Comparison of ENCODE assay signal across 1 cellular context in the genomic region with DNA sequence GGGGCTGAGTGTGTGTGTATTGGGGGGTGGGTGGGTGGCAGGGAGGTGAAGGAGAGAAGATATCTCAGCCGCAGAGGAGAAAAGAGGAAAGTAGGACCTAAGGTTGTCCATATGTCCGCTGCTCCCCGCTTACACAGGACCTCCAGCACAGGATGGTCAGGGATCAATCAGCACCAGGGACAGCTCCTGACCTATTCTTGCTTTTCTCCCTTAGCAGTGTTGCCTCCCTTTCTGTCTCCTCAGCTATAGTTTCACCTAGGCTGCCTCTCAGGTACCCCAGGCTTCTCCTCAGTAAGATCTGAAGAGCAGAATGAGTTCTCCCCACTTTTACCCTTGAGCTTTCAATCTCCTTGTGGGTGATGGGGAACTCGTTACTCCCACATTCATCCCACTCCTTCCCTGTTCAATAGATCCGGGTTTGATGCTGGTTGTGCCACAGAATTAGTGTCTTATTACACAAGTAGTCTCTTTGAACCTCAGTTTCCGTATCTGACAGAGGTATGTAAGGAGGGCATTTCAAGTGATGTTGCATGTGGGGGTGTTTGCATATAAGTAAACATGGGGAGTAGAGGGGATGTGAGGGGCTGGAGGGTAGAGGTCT.
A peak's percentile ranks its signal among the peaks of the same experiment; 100 is the strongest.
TF ChIP-seq lines count a peak whose summit lies in the region.

No MANE protein-coding gene starts in this region.

TF ChIP-seq in K562, 482 proteins besides CTCF, POLR2A, EP300 and RAD21 (continued from another document and continues in another):
- TF ChIP-seq, protein P1, sequence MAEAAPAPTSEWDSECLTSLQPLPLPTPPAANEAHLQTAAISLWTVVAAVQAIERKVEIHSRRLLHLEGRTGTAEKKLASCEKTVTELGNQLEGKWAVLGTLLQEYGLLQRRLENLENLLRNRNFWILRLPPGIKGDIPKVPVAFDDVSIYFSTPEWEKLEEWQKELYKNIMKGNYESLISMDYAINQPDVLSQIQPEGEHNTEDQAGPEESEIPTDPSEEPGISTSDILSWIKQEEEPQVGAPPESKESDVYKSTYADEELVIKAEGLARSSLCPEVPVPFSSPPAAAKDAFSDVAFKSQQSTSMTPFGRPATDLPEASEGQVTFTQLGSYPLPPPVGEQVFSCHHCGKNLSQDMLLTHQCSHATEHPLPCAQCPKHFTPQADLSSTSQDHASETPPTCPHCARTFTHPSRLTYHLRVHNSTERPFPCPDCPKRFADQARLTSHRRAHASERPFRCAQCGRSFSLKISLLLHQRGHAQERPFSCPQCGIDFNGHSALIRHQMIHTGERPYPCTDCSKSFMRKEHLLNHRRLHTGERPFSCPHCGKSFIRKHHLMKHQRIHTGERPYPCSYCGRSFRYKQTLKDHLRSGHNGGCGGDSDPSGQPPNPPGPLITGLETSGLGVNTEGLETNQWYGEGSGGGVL (CRISPR knock-in tag; IDR thresholded peaks at IDR 0.05): no peak
- TF ChIP-seq, protein P2, sequence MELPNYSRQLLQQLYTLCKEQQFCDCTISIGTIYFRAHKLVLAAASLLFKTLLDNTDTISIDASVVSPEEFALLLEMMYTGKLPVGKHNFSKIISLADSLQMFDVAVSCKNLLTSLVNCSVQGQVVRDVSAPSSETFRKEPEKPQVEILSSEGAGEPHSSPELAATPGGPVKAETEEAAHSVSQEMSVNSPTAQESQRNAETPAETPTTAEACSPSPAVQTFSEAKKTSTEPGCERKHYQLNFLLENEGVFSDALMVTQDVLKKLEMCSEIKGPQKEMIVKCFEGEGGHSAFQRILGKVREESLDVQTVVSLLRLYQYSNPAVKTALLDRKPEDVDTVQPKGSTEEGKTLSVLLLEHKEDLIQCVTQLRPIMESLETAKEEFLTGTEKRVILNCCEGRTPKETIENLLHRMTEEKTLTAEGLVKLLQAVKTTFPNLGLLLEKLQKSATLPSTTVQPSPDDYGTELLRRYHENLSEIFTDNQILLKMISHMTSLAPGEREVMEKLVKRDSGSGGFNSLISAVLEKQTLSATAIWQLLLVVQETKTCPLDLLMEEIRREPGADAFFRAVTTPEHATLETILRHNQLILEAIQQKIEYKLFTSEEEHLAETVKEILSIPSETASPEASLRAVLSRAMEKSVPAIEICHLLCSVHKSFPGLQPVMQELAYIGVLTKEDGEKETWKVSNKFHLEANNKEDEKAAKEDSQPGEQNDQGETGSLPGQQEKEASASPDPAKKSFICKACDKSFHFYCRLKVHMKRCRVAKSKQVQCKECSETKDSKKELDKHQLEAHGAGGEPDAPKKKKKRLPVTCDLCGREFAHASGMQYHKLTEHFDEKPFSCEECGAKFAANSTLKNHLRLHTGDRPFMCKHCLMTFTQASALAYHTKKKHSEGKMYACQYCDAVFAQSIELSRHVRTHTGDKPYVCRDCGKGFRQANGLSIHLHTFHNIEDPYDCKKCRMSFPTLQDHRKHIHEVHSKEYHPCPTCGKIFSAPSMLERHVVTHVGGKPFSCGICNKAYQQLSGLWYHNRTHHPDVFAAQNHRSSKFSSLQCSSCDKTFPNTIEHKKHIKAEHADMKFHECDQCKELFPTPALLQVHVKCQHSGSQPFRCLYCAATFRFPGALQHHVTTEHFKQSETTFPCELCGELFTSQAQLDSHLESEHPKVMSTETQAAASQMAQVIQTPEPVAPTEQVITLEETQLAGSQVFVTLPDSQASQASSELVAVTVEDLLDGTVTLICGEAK (IDR thresholded peaks at IDR 0.05): 0 out of 2 replicates have a peak, but pooled peaks have one; percentile 22
- TF ChIP-seq, protein P2 (CRISPR knock-in tag; IDR thresholded peaks at IDR 0.05): peak; percentile 48; the same call in 1 of the 2 replicates
- no peak for TF ChIP-seq ZNF436 (CRISPR knock-in tag; IDR thresholded peaks at IDR 0.05)
- no peak for TF ChIP-seq ZFP36 (IDR thresholded peaks at IDR 0.05; ENCODE audit: low read depth, low read length, partially characterized antibody)
- no peak for TF ChIP-seq ATF7 (IDR thresholded peaks at IDR 0.05)
- TF ChIP-seq HDAC1 (IDR thresholded peaks at IDR 0.05): no peak
- no peak for TF ChIP-seq ADNP (tag; IDR thresholded peaks at IDR 0.05)
- TF ChIP-seq SMARCE1 (IDR thresholded peaks at IDR 0.05): no peak
- TF ChIP-seq CBFB (CRISPR knock-in tag; IDR thresholded peaks at IDR 0.05): no peak
- no peak for TF ChIP-seq ZNF121 (CRISPR knock-in tag; conservative IDR thresholded peaks at IDR 0.05)
- no peak for TF ChIP-seq KLF6 (CRISPR knock-in tag; IDR thresholded peaks at IDR 0.05; ENCODE audit: borderline replicate concordance)
- TF ChIP-seq ZNF561 (CRISPR knock-in tag; conservative IDR thresholded peaks at IDR 0.05): no peak
- TF ChIP-seq, protein P3, sequence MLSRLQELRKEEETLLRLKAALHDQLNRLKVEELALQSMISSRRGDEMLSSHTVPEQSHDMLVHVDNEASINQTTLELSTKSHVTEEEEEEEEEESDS (CRISPR knock-in tag; IDR thresholded peaks at IDR 0.05): no peak
- TF ChIP-seq, protein P4, sequence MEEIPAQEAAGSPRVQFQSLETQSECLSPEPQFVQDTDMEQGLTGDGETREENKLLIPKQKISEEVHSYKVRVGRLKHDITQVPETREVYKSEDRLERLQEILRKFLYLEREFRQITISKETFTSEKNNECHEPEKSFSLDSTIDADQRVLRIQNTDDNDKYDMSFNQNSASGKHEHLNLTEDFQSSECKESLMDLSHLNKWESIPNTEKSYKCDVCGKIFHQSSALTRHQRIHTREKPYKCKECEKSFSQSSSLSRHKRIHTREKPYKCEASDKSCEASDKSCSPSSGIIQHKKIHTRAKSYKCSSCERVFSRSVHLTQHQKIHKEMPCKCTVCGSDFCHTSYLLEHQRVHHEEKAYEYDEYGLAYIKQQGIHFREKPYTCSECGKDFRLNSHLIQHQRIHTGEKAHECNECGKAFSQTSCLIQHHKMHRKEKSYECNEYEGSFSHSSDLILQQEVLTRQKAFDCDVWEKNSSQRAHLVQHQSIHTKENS (CRISPR knock-in tag; IDR thresholded peaks at IDR 0.05): no peak
- TF ChIP-seq, protein P5, sequence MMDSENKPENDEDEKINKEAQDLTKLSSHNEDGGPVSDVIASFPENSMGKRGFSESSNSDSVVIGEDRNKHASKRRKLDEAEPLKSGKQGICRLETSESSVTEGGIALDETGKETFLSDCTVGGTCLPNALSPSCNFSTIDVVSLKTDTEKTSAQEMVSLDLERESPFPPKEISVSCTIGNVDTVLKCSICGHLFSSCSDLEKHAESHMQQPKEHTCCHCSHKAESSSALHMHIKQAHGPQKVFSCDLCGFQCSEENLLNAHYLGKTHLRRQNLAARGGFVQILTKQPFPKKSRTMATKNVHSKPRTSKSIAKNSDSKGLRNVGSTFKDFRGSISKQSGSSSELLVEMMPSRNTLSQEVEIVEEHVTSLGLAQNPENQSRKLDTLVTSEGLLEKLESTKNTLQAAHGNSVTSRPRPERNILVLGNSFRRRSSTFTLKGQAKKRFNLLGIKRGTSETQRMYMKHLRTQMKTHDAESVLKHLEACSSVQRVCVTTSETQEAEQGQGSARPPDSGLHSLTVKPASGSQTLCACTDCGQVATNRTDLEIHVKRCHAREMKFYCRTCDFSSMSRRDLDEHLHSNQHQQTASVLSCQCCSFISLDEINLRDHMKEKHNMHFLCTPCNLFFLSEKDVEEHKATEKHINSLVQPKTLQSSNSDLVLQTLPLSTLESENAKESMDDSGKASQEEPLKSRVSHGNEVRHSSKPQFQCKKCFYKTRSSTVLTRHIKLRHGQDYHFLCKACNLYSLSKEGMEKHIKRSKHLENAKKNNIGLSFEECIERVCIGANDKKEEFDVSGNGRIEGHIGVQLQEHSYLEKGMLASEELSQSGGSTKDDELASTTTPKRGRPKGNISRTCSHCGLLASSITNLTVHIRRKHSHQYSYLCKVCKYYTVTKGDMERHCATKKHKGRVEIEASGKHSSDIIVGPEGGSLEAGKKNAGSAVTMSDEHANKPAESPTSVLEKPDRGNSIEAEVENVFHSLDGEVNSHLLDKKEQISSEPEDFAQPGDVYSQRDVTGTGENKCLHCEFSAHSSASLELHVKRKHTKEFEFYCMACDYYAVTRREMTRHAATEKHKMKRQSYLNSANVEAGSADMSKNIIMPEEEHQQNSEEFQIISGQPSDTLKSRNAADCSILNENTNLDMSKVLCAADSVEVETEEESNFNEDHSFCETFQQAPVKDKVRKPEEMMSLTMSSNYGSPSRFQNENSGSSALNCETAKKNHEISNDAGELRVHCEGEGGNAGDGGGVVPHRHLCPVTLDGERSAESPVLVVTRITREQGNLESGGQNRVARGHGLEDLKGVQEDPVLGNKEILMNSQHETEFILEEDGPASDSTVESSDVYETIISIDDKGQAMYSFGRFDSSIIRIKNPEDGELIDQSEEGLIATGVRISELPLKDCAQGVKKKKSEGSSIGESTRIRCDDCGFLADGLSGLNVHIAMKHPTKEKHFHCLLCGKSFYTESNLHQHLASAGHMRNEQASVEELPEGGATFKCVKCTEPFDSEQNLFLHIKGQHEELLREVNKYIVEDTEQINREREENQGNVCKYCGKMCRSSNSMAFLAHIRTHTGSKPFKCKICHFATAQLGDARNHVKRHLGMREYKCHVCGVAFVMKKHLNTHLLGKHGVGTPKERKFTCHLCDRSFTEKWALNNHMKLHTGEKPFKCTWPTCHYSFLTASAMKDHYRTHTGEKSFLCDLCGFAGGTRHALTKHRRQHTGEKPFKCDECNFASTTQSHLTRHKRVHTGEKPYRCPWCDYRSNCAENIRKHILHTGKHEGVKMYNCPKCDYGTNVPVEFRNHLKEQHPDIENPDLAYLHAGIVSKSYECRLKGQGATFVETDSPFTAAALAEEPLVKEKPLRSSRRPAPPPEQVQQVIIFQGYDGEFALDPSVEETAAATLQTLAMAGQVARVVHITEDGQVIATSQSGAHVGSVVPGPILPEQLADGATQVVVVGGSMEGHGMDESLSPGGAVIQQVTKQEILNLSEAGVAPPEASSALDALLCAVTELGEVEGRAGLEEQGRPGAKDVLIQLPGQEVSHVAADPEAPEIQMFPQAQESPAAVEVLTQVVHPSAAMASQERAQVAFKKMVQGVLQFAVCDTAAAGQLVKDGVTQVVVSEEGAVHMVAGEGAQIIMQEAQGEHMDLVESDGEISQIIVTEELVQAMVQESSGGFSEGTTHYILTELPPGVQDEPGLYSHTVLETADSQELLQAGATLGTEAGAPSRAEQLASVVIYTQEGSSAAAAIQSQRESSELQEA (IDR thresholded peaks at IDR 0.05; ENCODE audit: low read depth): no peak
- TF ChIP-seq, protein P6, sequence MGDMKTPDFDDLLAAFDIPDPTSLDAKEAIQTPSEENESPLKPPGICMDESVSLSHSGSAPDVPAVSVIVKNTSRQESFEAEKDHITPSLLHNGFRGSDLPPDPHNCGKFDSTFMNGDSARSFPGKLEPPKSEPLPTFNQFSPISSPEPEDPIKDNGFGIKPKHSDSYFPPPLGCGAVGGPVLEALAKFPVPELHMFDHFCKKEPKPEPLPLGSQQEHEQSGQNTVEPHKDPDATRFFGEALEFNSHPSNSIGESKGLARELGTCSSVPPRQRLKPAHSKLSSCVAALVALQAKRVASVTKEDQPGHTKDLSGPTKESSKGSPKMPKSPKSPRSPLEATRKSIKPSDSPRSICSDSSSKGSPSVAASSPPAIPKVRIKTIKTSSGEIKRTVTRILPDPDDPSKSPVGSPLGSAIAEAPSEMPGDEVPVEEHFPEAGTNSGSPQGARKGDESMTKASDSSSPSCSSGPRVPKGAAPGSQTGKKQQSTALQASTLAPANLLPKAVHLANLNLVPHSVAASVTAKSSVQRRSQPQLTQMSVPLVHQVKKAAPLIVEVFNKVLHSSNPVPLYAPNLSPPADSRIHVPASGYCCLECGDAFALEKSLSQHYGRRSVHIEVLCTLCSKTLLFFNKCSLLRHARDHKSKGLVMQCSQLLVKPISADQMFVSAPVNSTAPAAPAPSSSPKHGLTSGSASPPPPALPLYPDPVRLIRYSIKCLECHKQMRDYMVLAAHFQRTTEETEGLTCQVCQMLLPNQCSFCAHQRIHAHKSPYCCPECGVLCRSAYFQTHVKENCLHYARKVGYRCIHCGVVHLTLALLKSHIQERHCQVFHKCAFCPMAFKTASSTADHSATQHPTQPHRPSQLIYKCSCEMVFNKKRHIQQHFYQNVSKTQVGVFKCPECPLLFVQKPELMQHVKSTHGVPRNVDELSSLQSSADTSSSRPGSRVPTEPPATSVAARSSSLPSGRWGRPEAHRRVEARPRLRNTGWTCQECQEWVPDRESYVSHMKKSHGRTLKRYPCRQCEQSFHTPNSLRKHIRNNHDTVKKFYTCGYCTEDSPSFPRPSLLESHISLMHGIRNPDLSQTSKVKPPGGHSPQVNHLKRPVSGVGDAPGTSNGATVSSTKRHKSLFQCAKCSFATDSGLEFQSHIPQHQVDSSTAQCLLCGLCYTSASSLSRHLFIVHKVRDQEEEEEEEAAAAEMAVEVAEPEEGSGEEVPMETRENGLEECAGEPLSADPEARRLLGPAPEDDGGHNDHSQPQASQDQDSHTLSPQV (IDR thresholded peaks at IDR 0.05): no peak
